9 cellular contexts compared by ENCODE assay signal in the genomic region with DNA sequence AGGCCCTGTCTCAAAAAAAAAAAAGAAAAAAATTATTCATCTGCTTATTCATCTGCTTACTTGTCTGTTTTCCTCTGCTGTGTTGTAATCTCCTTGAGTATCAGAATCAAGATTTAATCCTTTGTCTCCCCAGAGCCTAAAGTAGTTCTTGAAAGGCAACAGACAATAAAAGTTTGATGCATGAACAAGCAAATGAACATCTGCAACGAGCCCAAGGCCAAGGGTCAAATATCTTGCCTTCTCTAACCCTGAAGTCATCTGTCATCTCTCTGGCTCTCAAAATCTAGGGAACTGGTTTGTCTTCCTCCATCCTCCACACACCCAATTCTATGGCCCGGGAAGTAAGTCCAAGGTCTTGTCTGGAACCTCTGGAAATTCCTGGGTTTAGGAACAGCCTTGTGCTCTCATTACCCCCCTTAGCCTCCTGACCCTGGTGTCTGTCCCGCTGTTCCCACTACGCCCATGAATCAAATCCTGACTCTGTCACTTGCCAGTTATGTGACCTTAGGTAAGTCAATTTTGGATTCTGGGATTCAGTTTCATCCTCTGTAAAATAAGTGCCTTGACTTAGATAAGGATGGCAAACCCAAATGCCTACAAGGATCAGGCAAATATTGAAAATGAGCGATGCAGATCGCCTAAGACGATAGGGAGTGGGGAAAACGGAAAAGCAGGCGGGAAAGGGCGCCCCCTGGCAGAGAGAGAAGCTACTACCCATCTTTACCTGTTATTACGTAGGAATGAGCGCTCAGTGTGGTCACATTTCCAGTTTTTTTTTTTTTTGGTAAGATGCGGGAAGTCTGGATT.
DNase-seq lines count a peak whose midpoint lies in the region; ATAC-seq, FAIRE-seq and TF ChIP-seq lines count a peak whose summit lies in the region.
"Had no signal": no experiment of that assay in that cellular context is flagged by ENCODE, and none has a peak within 500 bp of the region (broad histone marks: within the 10 kb centered on the region; RNA-seq: fewer than 3 reads in every experiment).

No MANE protein-coding gene starts in this region.

- H3K4me1 ChIP-seq in fibroblast of lung (ENCODE audit: control insufficient read depth, extremely low read depth, insufficient read depth, low read length), result no peaks in the 10 kb centered on the region

- no peaks in the 10 kb centered on the region for H3K9me3 ChIP-seq in fibroblast of lung (ENCODE audit: control insufficient read depth, insufficient read depth, low read depth, low read length)

- H3K9ac ChIP-seq in fibroblast of lung (ENCODE audit: insufficient read depth, low read length), result no peak overlapping the region

- FAIRE-seq in RCC 7860 (lab: Jason Lieb, UNC), result no peak
- FAIRE-seq: islet of Langerhans had no signal

- no peaks in the 10 kb centered on the region for H3K36me3 ChIP-seq in fibroblast of lung (ENCODE audit: control insufficient read depth, insufficient read depth, low read length)

- H2AFZ ChIP-seq in fibroblast of lung (ENCODE audit: low read length), result no peak overlapping the region

- no peaks in the 10 kb centered on the region for H3K79me2 ChIP-seq in fibroblast of lung (ENCODE audit: control insufficient read depth, insufficient read depth, low read length)

- H3K27me3 ChIP-seq in fibroblast of lung (ENCODE audit: control insufficient read depth, insufficient read depth, low read length), result no peaks in the 10 kb centered on the region

- H3K4me2 ChIP-seq in fibroblast of lung (ENCODE audit: extremely low read depth, insufficient read depth, low read length), result no peak overlapping the region

- H3K27ac ChIP-seq in fibroblast of lung (ENCODE audit: insufficient read depth, low read length), result no peak overlapping the region

- H4K20me1 ChIP-seq in fibroblast of lung (ENCODE audit: control insufficient read depth, extremely low read depth, insufficient read depth, low read length), result no peaks in the 10 kb centered on the region

- no peak for ATAC-seq in HG02571 (IDR thresholded peaks at IDR 0.05; ENCODE audit: unreplicated experiment)
- ATAC-seq in HG03565 (IDR thresholded peaks at IDR 0.05; ENCODE audit: unreplicated experiment), result no peak

- no peak overlapping the region for H3K4me3 ChIP-seq in fibroblast of lung (replicated peaks in 1 of 4; ENCODE audit: control extremely low read depth in 1 of 4, insufficient read depth in 1 of 4, low read depth in 3 of 4, low read length in 4 of 4)

- peak; percentile 36 to 45 for TF ChIP-seq CTCF in fibroblast of lung (conservative IDR thresholded peaks at IDR 0.05 in 1 of 2, IDR thresholded peaks at IDR 0.05 in 1 of 2; ENCODE audit: low read depth in 1 of 2, low read length in 2 of 2)

- peak; percentile 3 for DNase-seq in SIG-M5 treated with dmso at 0.1 percent for 504 hours (lab: John Stamatoyannopoulos, UW; ENCODE audit: unreplicated experiment)
- no peak for DNase-seq in SIG-M5 (lab: John Stamatoyannopoulos, UW)
- peak; percentile 0 for DNase-seq in NCI-H69 (lab: John Stamatoyannopoulos, UW)
- peak in 1 of 2 donors; percentile 6 for DNase-seq in fibroblast of lung (ENCODE audit: low read depth in 2 of 2)
- DNase-seq in stimulated activated CD4-positive, alpha-beta T cell treated with anti-CD3 and anti-CD28 coated beads, Interleukin-15, amount 100 ng/mL, for 24 hours, result peak; percentile 39
- DNase-seq in RCC 7860 (ENCODE audit: low spot score), result no peak

Comparison
In these comparisons a context has a peak if more than half of its experiments do, and no peak if none do; other contexts are left out.
1. DNase-seq: peak in SIG-M5 treated with dmso at 0.1 percent for 504 hours (single experiment), NCI-H69 (single experiment) and stimulated activated CD4-positive, alpha-beta T cell treated with anti-CD3 and anti-CD28 coated beads, Interleukin-15, amount 100 ng/mL, for 24 hours (single experiment); none in SIG-M5 (single experiment) and RCC 7860 (single experiment).